Comparison of ENCODE assay signal across 8 cellular contexts in genomic region chr16:2150418-2151187, GRCh38. TPM values are rescaled to one million over a fixed set of nuclear protein-coding genes. Genes with fewer than 3 reads are reported as not detected.
DNase-seq lines count a peak whose midpoint lies in the region; ATAC-seq, FAIRE-seq and TF ChIP-seq lines count a peak whose summit lies in the region.

No MANE protein-coding gene starts in this region.

- H4K20me1 ChIP-seq in SU-DHL-6 (ENCODE audit: low read depth, low read length): peaks cover 9% of the 10 kb centered on the region; the same call in 1 of the 2 replicates

- H3K4me1 ChIP-seq in HUES6 (ENCODE audit: control insufficient read depth, insufficient read depth, low read length) (peaks cover 46% of the 10 kb centered on the region), liver (ENCODE audit: control insufficient read depth in 4 of 4, insufficient read depth in 4 of 4, low read length in 3 of 4) (peaks cover 16 to 78% (median 64%) of the 10 kb centered on the region in 4 donors)

- H3K27ac ChIP-seq in HUES6 (ENCODE audit: low read depth, low read length): peak overlapping the region; percentile 38; the same call in 1 of the 2 replicates
- peak overlapping the region; percentile 30 for H3K27ac ChIP-seq in SU-DHL-6 (ENCODE audit: low read depth, low read length)
- peak overlapping the region; percentile 18 to 38 for H3K27ac ChIP-seq in liver (ENCODE audit: low read depth in 1 of 2, low read length in 2 of 2)

- H3K4me2 ChIP-seq in SU-DHL-6 (ENCODE audit: low read depth, low read length, poor library complexity, severe bottlenecking): peak overlapping the region; percentile 79

- H3K27me3 ChIP-seq in HUES6 (ENCODE audit: control insufficient read depth, insufficient read depth, low read length) (no peaks in the 10 kb centered on the region), SU-DHL-6 (ENCODE audit: low read length) (no peaks in the 10 kb centered on the region), liver (ENCODE audit: control insufficient read depth in 4 of 4, insufficient read depth in 4 of 4, low read length in 3 of 4) (no peaks in the 10 kb centered on the region)

- H3K9me2 ChIP-seq in SU-DHL-6 (replicated peaks; ENCODE audit: insufficient read depth, low read length): no peaks in the 10 kb centered on the region

- no peak for ATAC-seq in HG03159 (IDR thresholded peaks at IDR 0.05; ENCODE audit: unreplicated experiment)

- H2AFZ ChIP-seq in SU-DHL-6 (ENCODE audit: low read depth, low read length, severe bottlenecking): no peak overlapping the region

- TF ChIP-seq CTCF in D721Med (IDR thresholded peaks at IDR 0.05; ENCODE audit: insufficient read depth, missing control alignments) (no peak), SU-DHL-6 (IDR thresholded peaks at IDR 0.05; ENCODE audit: insufficient read depth, low read length, poor library complexity, severe bottlenecking) (no peak), liver (IDR thresholded peaks at IDR 0.05; ENCODE audit: low read depth, low read length, missing input control) (no peak)

- H3K9ac ChIP-seq in HUES6 (ENCODE audit: low read length): peak overlapping the region; percentile 77
- H3K9ac ChIP-seq in SU-DHL-6 (ENCODE audit: low read length): peak overlapping the region; percentile 31; the same call in 1 of the 2 replicates
- H3K9ac ChIP-seq in liver (ENCODE audit: low read depth in 1 of 2, low read length in 2 of 2): peak overlapping the region in 1 of 2 donors; percentile 54

- H3K36me3 ChIP-seq in HUES6 (ENCODE audit: control insufficient read depth, insufficient read depth, low read length) (peaks cover 38% of the 10 kb centered on the region), SU-DHL-6 (ENCODE audit: low read length) (peaks cover 25% of the 10 kb centered on the region), liver (ENCODE audit: control insufficient read depth in 4 of 4, insufficient read depth in 3 of 4, low read depth in 1 of 4, low read length in 3 of 4) (peaks cover 0 to 5% (median under 1%) of the 10 kb centered on the region in 4 donors)

- H3K4me3 ChIP-seq in HUES6 (ENCODE audit: low read depth, low read length): peak overlapping the region; percentile 67
- no peak overlapping the region for H3K4me3 ChIP-seq in SU-DHL-6 (ENCODE audit: insufficient read depth, low read length, poor library complexity, severe bottlenecking)
- H3K4me3 ChIP-seq in liver (ENCODE audit: low read depth in 1 of 3, low read length in 3 of 3): no peak overlapping the region

- WGBS in liver: 28% methylated on average over 18 of the region's 18 CpGs

- H3F3A ChIP-seq in SU-DHL-6 (ENCODE audit: insufficient read depth): peaks cover 64% of the 10 kb centered on the region

- peak; percentile 90 for DNase-seq in D721Med (ENCODE audit: insufficient read length, low spot score)
- no peak for DNase-seq in central memory CD4-positive, alpha-beta T cell
- no peak for DNase-seq in superior temporal gyrus (ENCODE audit: extremely low spot score)
- no peak for DNase-seq in AG20443 (ENCODE audit: low spot score)

- no peak for TF ChIP-seq RAD21 in liver (IDR thresholded peaks at IDR 0.05)

- no peak for FAIRE-seq in D721Med (lab: Jason Lieb, UNC)

- H3K79me2 ChIP-seq in SU-DHL-6 (ENCODE audit: insufficient read depth, low read length): peaks cover 21% of the 10 kb centered on the region

- H3K9me3 ChIP-seq in HUES6 (ENCODE audit: control insufficient read depth, insufficient read depth, low read depth, low read length): no peaks in the 10 kb centered on the region
- no peaks in the 10 kb centered on the region for H3K9me3 ChIP-seq in SU-DHL-6 (ENCODE audit: insufficient read depth, low read length)
- no peaks in the 10 kb centered on the region for H3K9me3 ChIP-seq in liver (ENCODE audit: control insufficient read depth in 4 of 4, low read length in 3 of 4)

TF ChIP-seq in liver, 16 proteins besides CTCF, POLR2A, EP300 and RAD21:
- peak; percentile 6 to 26 for TF ChIP-seq HNF4A (conservative IDR thresholded peaks at IDR 0.05)
- no peak for TF ChIP-seq RXRA (IDR thresholded peaks at IDR 0.05)

RNA-seq across cellular contexts. Expression of gene RAB26, which starts 2.2 kb away (rescaled TPM):
- total RNA-seq in liver: 1 to 10 TPM; 1.9 to 3.9 TPM
- 1 to 10 TPM; 2.6 to 3.4 TPM for polyA plus RNA-seq in liver

RNA-seq across cellular contexts. Expression of gene TRAF7, which starts 5.0 kb away (rescaled TPM):
- total RNA-seq in liver: 10 to 100 TPM; 33.2 to 34.8 TPM
- 10 to 100 TPM; 14.7 to 36.6 TPM for polyA plus RNA-seq in liver

RNA-seq across cellular contexts. Expression of gene PKD1, which starts 14.9 kb away (rescaled TPM):
- 10 to 100 TPM; 30.6 to 58.4 TPM for total RNA-seq in liver
- polyA plus RNA-seq in liver: 10 to 100 TPM in 1 of 2 donors, 1 to 10 TPM in 1; 8.0 to 20.6 TPM

RNA-seq across cellular contexts. Expression of gene CASKIN1, which starts 45.8 kb away (rescaled TPM):
- under 1 TPM; under 0.01 to 0.09 TPM for total RNA-seq in liver
- polyA plus RNA-seq in liver: under 1 TPM in 1 of 2 donors, not detected in 1; 0.17 TPM

RNA-seq across cellular contexts. Expression of gene MLST8, which starts 54.7 kb away (rescaled TPM):
- total RNA-seq in liver: 10 to 100 TPM; 11.1 to 14.4 TPM
- 10 to 100 TPM; 26.0 to 26.7 TPM for polyA plus RNA-seq in liver
